23 cellular contexts compared by ENCODE assay signal in the genomic region with DNA sequence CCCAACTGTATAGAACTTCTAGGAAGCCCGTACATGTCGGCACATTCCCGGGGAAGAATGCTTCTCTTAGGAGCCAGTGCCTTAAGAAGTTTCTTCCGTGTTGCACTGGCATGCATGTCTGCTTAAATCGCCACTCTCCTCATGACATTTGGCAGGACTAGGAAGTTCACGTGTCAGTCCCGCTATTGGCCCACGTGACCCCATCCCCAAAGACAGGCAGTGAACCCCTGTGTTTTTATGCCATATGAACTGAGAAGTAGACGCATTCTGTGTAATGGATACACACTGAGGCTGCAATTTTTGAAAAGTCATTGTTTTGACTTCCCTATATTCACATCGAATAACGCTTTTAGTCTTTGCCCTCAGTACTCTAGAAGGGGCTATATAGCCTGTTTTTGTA.
"Had no signal": no experiment of that assay in that cellular context is flagged by ENCODE, and none has a peak within 500 bp of the region (broad histone marks: within the 10 kb centered on the region; RNA-seq: fewer than 3 reads in every experiment).

No MANE protein-coding gene starts in this region.

- H3K27ac Mint-ChIP-seq: activated CD4-positive, alpha-beta memory T cell treated with anti-CD3 and anti-CD28 coated beads for 36 hours; activated naive CD4-positive, alpha-beta T cell treated with anti-CD3 and anti-CD28 coated beads for 36 hours; activated naive CD8-positive, alpha-beta T cell treated with anti-CD3 and anti-CD28 coated beads, Interleukin-2, amount 10 ng/mL, durations not matched to agents 7 days and 5 days; activated T-cell treated with anti-CD3 and anti-CD28 coated beads, Interleukin-2, amount 50 U/mL, for 72 hours; immature natural killer cell; T-helper 1 cell treated with Interleukin-12 subunit alpha and Interleukin-12 subunit beta and Interleukin-4 antibody, amounts not matched to agents 30 μg/mL and 1 μg/mL, for 36 hours had no signal

- H3K27me3 ChIP-seq: cardiac muscle cell, foreskin keratinocyte, sigmoid colon, thyroid gland had no signal

- H3K27ac ChIP-seq: cardiac muscle cell, foreskin keratinocyte, sigmoid colon, thyroid gland had no signal

- H3K4me3 Mint-ChIP-seq: activated CD4-positive, alpha-beta memory T cell treated with anti-CD3 and anti-CD28 coated beads for 36 hours; activated naive CD4-positive, alpha-beta T cell treated with anti-CD3 and anti-CD28 coated beads for 36 hours; activated naive CD8-positive, alpha-beta T cell treated with anti-CD3 and anti-CD28 coated beads, Interleukin-2, amount 10 ng/mL, durations not matched to agents 7 days and 5 days; activated T-cell treated with anti-CD3 and anti-CD28 coated beads, Interleukin-2, amount 50 U/mL, for 72 hours; immature natural killer cell; T-helper 1 cell treated with Interleukin-12 subunit alpha and Interleukin-12 subunit beta and Interleukin-4 antibody, amounts not matched to agents 30 μg/mL and 1 μg/mL, for 36 hours had no signal

- H3K4me1 ChIP-seq: foreskin keratinocyte had no signal

- H3K4me3 ChIP-seq: cardiac muscle cell, sigmoid colon, smooth muscle cell, thyroid gland had no signal

- DNase-seq: activated CD4-positive, alpha-beta memory T cell treated with anti-CD3 and anti-CD28 coated beads for 36 hours; activated CD4-positive, alpha-beta T cell treated with anti-CD3 and anti-CD28 coated beads for 4 hours; activated CD4-positive, CD25-positive, alpha-beta regulatory T cell; activated effector memory CD4-positive, alpha-beta T cell treated with Interleukin-2 at 50 U/mL for 16 hours; activated naive CD4-positive, alpha-beta T cell treated with anti-CD3 and anti-CD28 coated beads for 36 hours; activated naive CD8-positive, alpha-beta T cell treated with anti-CD3 and anti-CD28 coated beads, Interleukin-2, amount 10 ng/mL, durations not matched to agents 7 days and 5 days; activated T-cell treated with anti-CD3 and anti-CD28 coated beads, Interleukin-2, amount 50 U/mL, for 72 hours; amygdala; cortex of kidney; erythroblast; foreskin keratinocyte; immature natural killer cell; mammary epithelial cell; posterior cingulate gyrus; sigmoid colon; stimulated activated CD4-positive, alpha-beta T cell treated with anti-CD3 and anti-CD28 coated beads, Interleukin-2, amount 100 ng/mL, for 48 hours; stimulated activated naive CD8-positive, alpha-beta T cell treated with anti-CD3 and anti-CD28 coated beads, Interleukin-15, Interleukin-2, amounts not matched to agents 100 U/mL and 50 U/mL, for 24 hours; T1000; thyroid gland had no signal

- H3K36me3 Mint-ChIP-seq: activated CD4-positive, alpha-beta memory T cell treated with anti-CD3 and anti-CD28 coated beads for 36 hours; immature natural killer cell had no signal

- H3K27me3 Mint-ChIP-seq: activated CD4-positive, alpha-beta memory T cell treated with anti-CD3 and anti-CD28 coated beads for 36 hours; activated naive CD8-positive, alpha-beta T cell treated with anti-CD3 and anti-CD28 coated beads, Interleukin-2, amount 10 ng/mL, durations not matched to agents 7 days and 5 days had no signal

- H3K36me3 ChIP-seq: cardiac muscle cell, sigmoid colon, thyroid gland had no signal

- ATAC-seq: activated T-cell treated with anti-CD3 and anti-CD28 coated beads, Interleukin-2, amount 50 U/mL, for 72 hours; foreskin keratinocyte; left lobe of liver; stimulated activated naive CD8-positive, alpha-beta T cell treated with anti-CD3 and anti-CD28 coated beads, Interleukin-15, Interleukin-2, amounts not matched to agents 100 U/mL and 50 U/mL, for 24 hours had no signal

- H3K9me3 ChIP-seq: sigmoid colon, thyroid gland had no signal
